In the genomic region with DNA sequence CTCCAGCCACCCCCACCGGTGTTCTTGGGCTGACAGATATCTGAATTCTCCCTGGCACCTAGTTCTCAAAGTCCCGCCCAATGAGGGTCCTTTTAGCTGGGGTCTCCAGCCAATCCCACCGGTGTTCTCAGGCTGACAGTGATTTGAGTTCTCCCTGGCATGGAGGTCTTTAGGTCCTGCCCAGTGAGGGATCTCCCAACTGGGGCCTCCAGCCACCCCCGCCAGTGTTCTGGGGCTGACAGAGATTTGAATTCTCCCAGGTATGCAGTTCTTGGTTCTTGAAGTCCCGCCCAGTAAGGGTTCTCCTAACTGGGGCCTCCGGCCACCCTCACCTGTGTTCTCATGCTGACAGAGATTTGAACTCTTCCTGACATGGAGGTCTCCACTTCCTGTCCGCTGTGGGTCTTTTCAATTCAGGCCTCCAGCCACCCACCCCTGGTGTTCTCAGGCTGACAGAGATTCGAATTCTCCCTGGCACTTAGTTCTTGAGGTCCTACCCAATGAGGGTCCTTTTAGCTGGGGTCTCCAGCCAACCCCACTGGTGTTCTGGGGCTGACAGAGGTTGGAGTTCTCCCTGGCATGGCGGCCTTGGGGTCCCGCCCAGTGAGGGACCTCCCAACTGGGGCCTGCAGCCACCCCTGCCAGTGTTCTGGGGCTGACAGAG, we compare ENCODE assay signal across 12 cellular contexts.
DNase-seq lines count a peak whose midpoint lies in the region; ATAC-seq and TF ChIP-seq lines count a peak whose summit lies in the region.
"Had no signal": no experiment of that assay in that cellular context is flagged by ENCODE, and none has a peak within 500 bp of the region (broad histone marks: within the 10 kb centered on the region; RNA-seq: fewer than 3 reads in every experiment).

No MANE protein-coding gene starts in this region.

- intact Hi-C loops in activated CD4-positive, alpha-beta T cell treated with anti-CD3 and anti-CD28 coated beads, Interleukin-2, amount 10 ng/mL, durations not matched to agents 24 days and 14 days (cut with micrococcal nuclease): no loop called here
- intact Hi-C loops in stomach (cut with DNase I; ENCODE audit: low total_unique reads): no loop called here

- H3K9me3 ChIP-seq in hepatocyte (ENCODE audit: low read depth) (no peaks in the 10 kb centered on the region), stomach (no peaks in the 10 kb centered on the region)

- no peak for ATAC-seq in activated CD4-positive, CD25-positive, alpha-beta regulatory T cell treated with anti-CD3 and anti-CD28 coated beads, Interleukin-2, amount 50 U/mL, for 24 hours
- ATAC-seq in HG03108 (IDR thresholded peaks at IDR 0.05; ENCODE audit: unreplicated experiment) (no peak), HG02870 (IDR thresholded peaks at IDR 0.05; ENCODE audit: unreplicated experiment) (no peak)

- 96% methylated on average over 10 of the region's 10 CpGs for WGBS in hepatocyte (ENCODE audit: low lambda C conversion rate, missing lambda C conversion rate)
- WGBS in stomach, 5 donors: 91 to 98% (median 92%) methylated on average over 10 of the region's 10 CpGs

- no peak overlapping the region for H3K4me3 Mint-ChIP-seq in activated CD4-positive, alpha-beta T cell treated with anti-CD3 and anti-CD28 coated beads, Interleukin-2, amount 10 ng/mL, durations not matched to agents 24 days and 14 days

- H3K27ac ChIP-seq in hepatocyte (no peak overlapping the region), stomach (no peak overlapping the region)

- H3K9me3 Mint-ChIP-seq in activated CD4-positive, alpha-beta T cell treated with anti-CD3 and anti-CD28 coated beads, Interleukin-2, amount 10 ng/mL, durations not matched to agents 24 days and 14 days: no peaks in the 10 kb centered on the region

- no peak for TF ChIP-seq CTCF in hepatocyte (IDR thresholded peaks at IDR 0.05; ENCODE audit: poor library complexity)
- no peak for TF ChIP-seq CTCF in stomach (IDR thresholded peaks at IDR 0.05)

- no peak overlapping the region for H3K27ac Mint-ChIP-seq in activated CD4-positive, alpha-beta T cell treated with anti-CD3 and anti-CD28 coated beads, Interleukin-2, amount 10 ng/mL, durations not matched to agents 24 days and 14 days

- H3K4me3 ChIP-seq in hepatocyte (no peak overlapping the region), stomach (no peak overlapping the region)

- peak; percentile 29 for DNase-seq in activated CD4-positive, CD25-positive, alpha-beta regulatory T cell treated with anti-CD3 and anti-CD28 coated beads, Interleukin-2, amount 50 U/mL, for 72 hours
- peak; percentile 57 for DNase-seq in activated CD4-positive, alpha-beta T cell treated with anti-CD3 and anti-CD28 coated beads, Interleukin-2, amount 10 ng/mL, durations not matched to agents 24 days and 14 days
- DNase-seq in hepatocyte (ENCODE audit: low spot score) (peak; percentile 3), stomach (peak; percentile 25), NCI-H510A (lab: John Stamatoyannopoulos, UW) (no peak)
- DNase-seq: 8988T, amygdala, foreskin fibroblast, NCI-H2171 treated with DMSO at 0.1 percent for 48 hours had no signal

- H4K20me1 ChIP-seq in hepatocyte (ENCODE audit: insufficient read depth, poor library complexity, severe bottlenecking): no peaks in the 10 kb centered on the region

- no peaks in the 10 kb centered on the region for H3K79me2 ChIP-seq in hepatocyte

- no peak for TF ChIP-seq EP300 in stomach (IDR thresholded peaks at IDR 0.05)

- no peaks in the 10 kb centered on the region for H3K4me1 Mint-ChIP-seq in activated CD4-positive, alpha-beta T cell treated with anti-CD3 and anti-CD28 coated beads, Interleukin-2, amount 10 ng/mL, durations not matched to agents 24 days and 14 days

- H3K4me1 ChIP-seq in hepatocyte (ENCODE audit: insufficient read depth) (no peaks in the 10 kb centered on the region), stomach (no peaks in the 10 kb centered on the region)

- H3K4me2 ChIP-seq in hepatocyte: no peak overlapping the region

- H3K36me3 ChIP-seq in hepatocyte (replicated peaks; ENCODE audit: insufficient read depth, low read depth) (no peaks in the 10 kb centered on the region), stomach (no peaks in the 10 kb centered on the region)

- TF ChIP-seq POLR2A in stomach (IDR thresholded peaks at IDR 0.05): no peak

- H3K9me2 ChIP-seq in hepatocyte (replicated peaks; ENCODE audit: insufficient read depth): no peaks in the 10 kb centered on the region

- no peaks in the 10 kb centered on the region for H3K27me3 Mint-ChIP-seq in activated CD4-positive, alpha-beta T cell treated with anti-CD3 and anti-CD28 coated beads, Interleukin-2, amount 10 ng/mL, durations not matched to agents 24 days and 14 days

- H3K36me3 Mint-ChIP-seq in activated CD4-positive, alpha-beta T cell treated with anti-CD3 and anti-CD28 coated beads, Interleukin-2, amount 10 ng/mL, durations not matched to agents 24 days and 14 days (ENCODE audit: low read depth): peaks cover 6% of the 10 kb centered on the region

- H3K27me3 ChIP-seq in hepatocyte: no peaks in the 10 kb centered on the region
- H3K27me3 ChIP-seq in stomach: no peaks in the 10 kb centered on the region

- no peak overlapping the region for H2AFZ ChIP-seq in hepatocyte
